In genomic region chr10:25493122-25493893, GRCh38 we compare ENCODE assay signal across 13 cellular contexts.
A peak's percentile ranks its signal among the peaks of the same experiment; 100 is the strongest.
DNase-seq lines count a peak whose midpoint lies in the region; ATAC-seq lines count a peak whose summit lies in the region.
"Had no signal": no experiment of that assay in that cellular context is flagged by ENCODE, and none has a peak within 500 bp of the region (broad histone marks: within the 10 kb centered on the region; RNA-seq: fewer than 3 reads in every experiment).

No MANE protein-coding gene starts in this region.

- no CpG with 5 or more reads among the region's 4 CpGs for WGBS in trophoblast cell (ENCODE audit: extremely low coverage, insufficient coverage, insufficient read length)

- H3K4ac ChIP-seq in trophoblast cell (ENCODE audit: low read depth, low read length): no peak overlapping the region

- H3K9ac ChIP-seq in HUES48 (ENCODE audit: low read depth, low read length) (peak overlapping the region; percentile 30; the same call in 1 of the 2 replicates), trophoblast cell (ENCODE audit: low read length) (no peak overlapping the region)

- H4K8ac ChIP-seq in trophoblast cell (ENCODE audit: low read depth, low read length): no peak overlapping the region

- no peak overlapping the region for H3K23ac ChIP-seq in trophoblast cell (ENCODE audit: low read length)

- no peak overlapping the region for H2BK120ac ChIP-seq in trophoblast cell (ENCODE audit: insufficient read depth, low read length, poor library complexity)

- H3K27ac ChIP-seq in HUES48 (ENCODE audit: low read depth, low read length) (peak overlapping the region; percentile 98), trophoblast cell (ENCODE audit: low read depth, low read length) (peak overlapping the region; percentile 53)
- H3K27ac ChIP-seq: skin epidermis had no signal

- no peaks in the 10 kb centered on the region for H3K79me2 ChIP-seq in trophoblast cell (ENCODE audit: control insufficient read depth, insufficient read depth, low read length, poor library complexity)

- H3K36me3 ChIP-seq in HUES48 (ENCODE audit: control insufficient read depth, insufficient read depth, low read length): no peaks in the 10 kb centered on the region
- H3K36me3 ChIP-seq in trophoblast cell (ENCODE audit: control insufficient read depth in 1 of 2, insufficient read depth in 2 of 2, low read length in 2 of 2): no peaks in the 10 kb centered on the region

- DNase-seq in SK-N-DZ (ENCODE audit: low spot score): peak; percentile 64
- DNase-seq in foreskin melanocyte: peak; percentile 85
- peak; percentile 67 to 73 for DNase-seq in trophoblast cell
- no peak for DNase-seq in left lobe of liver (ENCODE audit: low spot score)
- no peak for DNase-seq in activated naive CD4-positive, alpha-beta T cell treated with Interleukin-2 at 50 U/mL for 16 hours
- DNase-seq in RPMI8226: no peak
- no peak for DNase-seq in stimulated activated CD8-positive, alpha-beta memory T cell treated with anti-CD3 and anti-CD28 coated beads, Interleukin-4, amount 100 ng/mL, for 48 hours
- DNase-seq: activated B cell treated with CpG ODN at 0.5 μM for 24 hours; GF-D8; NCI-H446 treated with DMSO at 0.1 percent for 48 hours; stimulated activated naive CD8-positive, alpha-beta T cell treated with anti-CD3 and anti-CD28 coated beads, Interleukin-15, Interleukin-2, amounts not matched to agents 100 U/mL and 50 U/mL, for 24 hours had no signal

- H3K4me1 ChIP-seq in HUES48 (ENCODE audit: control insufficient read depth, insufficient read depth, low read length) (peaks cover 34% of the 10 kb centered on the region), trophoblast cell (ENCODE audit: control insufficient read depth in 1 of 2, insufficient read depth in 2 of 2, low read length in 2 of 2) (peaks cover 5 to 7% of the 10 kb centered on the region in 2 experiments)

- H2AFZ ChIP-seq in trophoblast cell (ENCODE audit: insufficient read depth, low read length, poor library complexity): no peak overlapping the region

- no peak overlapping the region for H3K18ac ChIP-seq in trophoblast cell (ENCODE audit: low read length)

- H4K12ac ChIP-seq in trophoblast cell (ENCODE audit: low read depth, low read length): no peak overlapping the region

- H3K4me3 ChIP-seq in HUES48 (ENCODE audit: low read depth, low read length) (no peak overlapping the region), trophoblast cell (ENCODE audit: low read depth, low read length) (no peak overlapping the region)
- H3K4me3 ChIP-seq: skin epidermis had no signal

- H2BK5ac ChIP-seq in trophoblast cell (ENCODE audit: low read depth, low read length, poor library complexity): no peak overlapping the region

- H2BK12ac ChIP-seq in trophoblast cell (ENCODE audit: low read length): no peak overlapping the region

- H3K79me1 ChIP-seq in trophoblast cell (ENCODE audit: low read length): peaks cover 5% of the 10 kb centered on the region

- no peak overlapping the region for H3K4me2 ChIP-seq in trophoblast cell (ENCODE audit: low read length)

- no peak overlapping the region for H3K14ac ChIP-seq in trophoblast cell (ENCODE audit: low read length)

- H4K91ac ChIP-seq in trophoblast cell (ENCODE audit: low read depth, low read length): no peak overlapping the region

- H3K9me3 ChIP-seq in HUES48 (ENCODE audit: control insufficient read depth, insufficient read depth, low read length) (no peaks in the 10 kb centered on the region), trophoblast cell (ENCODE audit: insufficient read depth, low read depth, low read length) (no peaks in the 10 kb centered on the region)

- no peak for ATAC-seq in left lobe of liver
- ATAC-seq: stimulated activated naive CD8-positive, alpha-beta T cell treated with anti-CD3 and anti-CD28 coated beads, Interleukin-15, Interleukin-2, amounts not matched to agents 100 U/mL and 50 U/mL, for 24 hours had no signal

- no peak overlapping the region for H2AK5ac ChIP-seq in trophoblast cell (ENCODE audit: low read length)

- H3K27me3 ChIP-seq in HUES48 (ENCODE audit: control insufficient read depth, insufficient read depth, low read length) (no peaks in the 10 kb centered on the region), trophoblast cell (ENCODE audit: insufficient read depth, low read length) (no peaks in the 10 kb centered on the region)

Comparison
In these comparisons a context has a peak if more than half of its experiments do, and no peak if none do; other contexts are left out.
1. DNase-seq: peak in SK-N-DZ (single experiment), foreskin melanocyte (single experiment) and trophoblast cell (2 of 2); none in left lobe of liver (single experiment), activated naive CD4-positive, alpha-beta T cell treated with Interleukin-2 at 50 U/mL for 16 hours (single experiment), RPMI8226 (single experiment) and stimulated activated CD8-positive, alpha-beta memory T cell treated with anti-CD3 and anti-CD28 coated beads, Interleukin-4, amount 100 ng/mL, for 48 hours (single experiment).